Comparison of ENCODE assay signal across 11 cellular contexts in the genomic region with DNA sequence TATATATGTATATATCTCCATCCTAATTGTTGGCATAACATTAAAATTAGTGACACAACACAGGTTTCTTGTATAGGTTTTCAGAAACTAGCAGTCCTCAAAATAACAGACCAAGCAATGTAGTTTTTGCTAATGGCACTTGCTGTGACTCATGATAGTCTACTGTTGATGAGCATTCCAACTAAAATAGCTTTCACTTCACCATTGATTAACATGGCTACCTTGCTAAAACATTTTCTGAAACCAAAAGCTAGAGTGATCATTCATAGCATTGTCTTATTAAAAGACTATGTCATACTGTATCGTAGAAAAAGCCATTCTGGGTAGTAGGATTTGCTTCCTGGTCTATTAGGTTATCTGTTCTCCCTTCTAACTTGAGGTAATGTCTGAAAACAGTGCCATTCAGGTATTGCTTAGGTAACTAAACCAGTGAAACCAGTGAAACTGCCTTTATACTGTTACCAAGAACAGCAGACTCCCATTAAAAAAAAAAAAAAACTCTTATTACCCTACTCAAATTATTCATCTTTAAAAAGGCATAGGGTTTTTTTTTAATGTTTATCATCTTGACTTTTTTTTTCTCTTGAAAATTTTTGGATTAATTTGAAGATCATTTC. TPM values are rescaled to one million over a fixed set of nuclear protein-coding genes. Genes with fewer than 3 reads are reported as not detected.
DNase-seq lines count a peak whose midpoint lies in the region; ATAC-seq, FAIRE-seq and TF ChIP-seq lines count a peak whose summit lies in the region.
"Had no signal": no experiment of that assay in that cellular context is flagged by ENCODE, and none has a peak within 500 bp of the region (broad histone marks: within the 10 kb centered on the region; RNA-seq: fewer than 3 reads in every experiment).

No MANE protein-coding gene starts in this region.

- peak overlapping the region; percentile 21 for H2AFZ ChIP-seq in keratinocyte (ENCODE audit: control insufficient read depth, low read length)

- peak; percentile 34 for FAIRE-seq in keratinocyte (lab: Jason Lieb, UNC)
- FAIRE-seq in GM19239 (lab: Jason Lieb, UNC), result no peak

- no TSS peak for BruUV-seq in A673 (replicated peaks; lab: Mats Ljungman, UMichigan)

- peak overlapping the region; percentile 99 for H3K4me2 ChIP-seq in keratinocyte (ENCODE audit: control insufficient read depth, extremely low read depth, insufficient read depth, low read depth, low read length)

- dilution Hi-C loops in keratinocyte (cut with MboI; ENCODE audit: extremely low pct_ligation_motif_present, low sequenced_read_pairs), result no loop called here

- H3K4me1 ChIP-seq in A673 (ENCODE audit: insufficient read depth, low read length, poor library complexity, severe bottlenecking) (peaks cover 25% of the 10 kb centered on the region), RWPE2 (ENCODE audit: insufficient read depth, poor library complexity, severe bottlenecking) (peaks cover 21% of the 10 kb centered on the region), keratinocyte (ENCODE audit: control insufficient read depth, extremely low read depth, insufficient read depth, low read length) (peaks cover 18% of the 10 kb centered on the region)

- no peaks in the 10 kb centered on the region for H3K9me3 ChIP-seq in A673 (ENCODE audit: low read depth, low read length, poor library complexity, severe bottlenecking)
- no peaks in the 10 kb centered on the region for H3K9me3 ChIP-seq in RWPE2 (ENCODE audit: severe bottlenecking)
- no peaks in the 10 kb centered on the region for H3K9me3 ChIP-seq in keratinocyte (ENCODE audit: control insufficient read depth, low read depth, low read length)

- H3K27me3 ChIP-seq in A673 (replicated peaks; ENCODE audit: insufficient read depth, low read depth, low read length, poor library complexity), result no peaks in the 10 kb centered on the region
- no peaks in the 10 kb centered on the region for H3K27me3 ChIP-seq in RWPE2 (ENCODE audit: insufficient read depth, poor library complexity, severe bottlenecking)
- no peaks in the 10 kb centered on the region for H3K27me3 ChIP-seq in keratinocyte (ENCODE audit: control insufficient read depth, extremely low read depth, insufficient read depth, low read length)

- ATAC-seq in RWPE2 (ENCODE audit: low read depth) (no peak), HG03196 (IDR thresholded peaks at IDR 0.05; ENCODE audit: unreplicated experiment) (no peak), GM18517 (IDR thresholded peaks at IDR 0.05; ENCODE audit: unreplicated experiment) (no peak)
- ATAC-seq: esophagus mucosa had no signal

- H3K9ac ChIP-seq in keratinocyte (ENCODE audit: control insufficient read depth, extremely low read depth, insufficient read depth, low read length), result no peak overlapping the region

- H3K4me3 ChIP-seq in A673 (ENCODE audit: low read depth, low read length, poor library complexity, severe bottlenecking) (peak overlapping the region; percentile 82), RWPE2 (ENCODE audit: severe bottlenecking) (no peak overlapping the region), keratinocyte (ENCODE audit: control insufficient read depth in 2 of 3, extremely low read depth in 1 of 3, insufficient read depth in 2 of 3, low read depth in 1 of 3, low read length in 3 of 3) (peak overlapping the region in 1 of 3 experiments; percentile 97)

- peaks cover 32% of the 10 kb centered on the region for H3K79me2 ChIP-seq in keratinocyte (ENCODE audit: control insufficient read depth, insufficient read depth, low read length)

- no peaks in the 10 kb centered on the region for H3K9me1 ChIP-seq in keratinocyte (ENCODE audit: control insufficient read depth, extremely low read depth, insufficient read depth, low read length)

- DNase-seq in A673 (ENCODE audit: low spot score) (no peak), EH (ENCODE audit: low read depth) (peak; percentile 27), RWPE2 (ENCODE audit: low spot score) (no peak), keratinocyte (ENCODE audit: low read depth, low spot score) (no peak), superior temporal gyrus (ENCODE audit: extremely low spot score) (no peak), GM19239 (ENCODE audit: insufficient read length, low spot score) (no peak)
- DNase-seq: stimulated activated CD4-positive, alpha-beta T cell treated with anti-CD3 and anti-CD28 coated beads, Interleukin-4, amount 100 ng/mL, for 4 hours had no signal

- no peak for TF ChIP-seq CTCF in A673 (conservative IDR thresholded peaks at IDR 0.05; ENCODE audit: low read depth, low read length)
- TF ChIP-seq CTCF in RWPE2 (IDR thresholded peaks at IDR 0.05; ENCODE audit: poor library complexity, severe bottlenecking), result no peak
- no peak for TF ChIP-seq CTCF in keratinocyte (optimal IDR thresholded peaks at IDR 0.05 in 1 of 3, IDR thresholded peaks at IDR 0.05 in 1 of 3, conservative IDR thresholded peaks at IDR 0.05 in 1 of 3; ENCODE audit: extremely low read depth in 1 of 3, insufficient read depth in 2 of 3, low read length in 3 of 3)

- CTCF ChIA-PET in A673 (lab: Charles Lee), result no interaction called here

- H3K36me3 ChIP-seq in A673 (ENCODE audit: insufficient read depth, low read length, poor library complexity, severe bottlenecking) (no peaks in the 10 kb centered on the region), RWPE2 (ENCODE audit: low read depth) (peaks cover 14% of the 10 kb centered on the region), keratinocyte (ENCODE audit: control insufficient read depth in 2 of 2, extremely low read depth in 1 of 2, insufficient read depth in 2 of 2, low read length in 2 of 2) (no peaks in the 10 kb centered on the region)

- POLR2A ChIA-PET in A673 (lab: Charles Lee; ENCODE audit: low non-redundant PET), result no interaction called here

- peaks cover 10% of the 10 kb centered on the region for H4K20me1 ChIP-seq in keratinocyte (ENCODE audit: control insufficient read depth, extremely low read depth, insufficient read depth, low read length)

- intact Hi-C loops in A673 (cut with micrococcal nuclease; ENCODE audit: unreplicated experiment), result no loop called here

- H3K27ac ChIP-seq in A673 (ENCODE audit: low read depth, low read length, poor library complexity, severe bottlenecking) (peak overlapping the region; percentile 98), RWPE2 (ENCODE audit: poor library complexity, severe bottlenecking) (peak overlapping the region; percentile 88), keratinocyte (ENCODE audit: control insufficient read depth, insufficient read depth, low read length) (peak overlapping the region; percentile 100)
- H3K27ac ChIP-seq: RWPE1 had no signal

RNA-seq across cellular contexts. Expression of a gene that starts 2.4 kb away (rescaled TPM):
- 313 and 321 TPM in 2 replicates for total RNA-seq in A673 (2021)
- polyA plus RNA-seq in keratinocyte, result 168 to 352 TPM (median 209 TPM) in 3 replicates
- polyA plus RNA-seq in keratinocyte (2011; ENCODE audit: low read depth), result 147 TPM
- polyA plus RNA-seq in keratinocyte (2011; cell fraction: cytosol; rRNA removed), result 179 and 294 TPM in 2 replicates
- 486 and 588 TPM in 2 replicates for polyA plus RNA-seq in keratinocyte (2011; cell fraction: nucleus; rRNA removed)
- polyA plus RNA-seq in keratinocyte (2012; ENCODE audit: low replicate concordance), result 119 and 186 TPM in 2 replicates
- 430 to 667 TPM (median 430 TPM) in 3 replicates for polyA minus RNA-seq in keratinocyte
- polyA minus RNA-seq in keratinocyte (2011; cell fraction: cytosol; rRNA and poly(A)+ RNA removed), result 230 TPM
- polyA minus RNA-seq in keratinocyte (2011; cell fraction: nucleus; rRNA and poly(A)+ RNA removed), result 327 and 718 TPM in 2 replicates

RNA-seq across cellular contexts. Expression of a gene that starts 51.8 kb away (rescaled TPM):
- total RNA-seq in A673 (2021), result 22.9 and 32.1 TPM in 2 replicates
- 19.6 to 30.7 TPM (median 20.4 TPM) in 3 replicates for polyA plus RNA-seq in keratinocyte
- polyA plus RNA-seq in keratinocyte (2011; ENCODE audit: low read depth), result 14.3 TPM
- polyA plus RNA-seq in keratinocyte (2011; cell fraction: cytosol; rRNA removed), result 16.0 and 26.7 TPM in 2 replicates
- 15.2 and 21.2 TPM in 2 replicates for polyA plus RNA-seq in keratinocyte (2011; cell fraction: nucleus; rRNA removed)
- 16.0 and 19.8 TPM in 2 replicates for polyA plus RNA-seq in keratinocyte (2012; ENCODE audit: low replicate concordance)
- 8.2 to 29.9 TPM (median 16.9 TPM) in 3 replicates for polyA minus RNA-seq in keratinocyte
- polyA minus RNA-seq in keratinocyte (2011; cell fraction: cytosol; rRNA and poly(A)+ RNA removed), result 53.7 TPM
- polyA minus RNA-seq in keratinocyte (2011; cell fraction: nucleus; rRNA and poly(A)+ RNA removed), result 12.2 and 19.3 TPM in 2 replicates
